In the genomic region with DNA sequence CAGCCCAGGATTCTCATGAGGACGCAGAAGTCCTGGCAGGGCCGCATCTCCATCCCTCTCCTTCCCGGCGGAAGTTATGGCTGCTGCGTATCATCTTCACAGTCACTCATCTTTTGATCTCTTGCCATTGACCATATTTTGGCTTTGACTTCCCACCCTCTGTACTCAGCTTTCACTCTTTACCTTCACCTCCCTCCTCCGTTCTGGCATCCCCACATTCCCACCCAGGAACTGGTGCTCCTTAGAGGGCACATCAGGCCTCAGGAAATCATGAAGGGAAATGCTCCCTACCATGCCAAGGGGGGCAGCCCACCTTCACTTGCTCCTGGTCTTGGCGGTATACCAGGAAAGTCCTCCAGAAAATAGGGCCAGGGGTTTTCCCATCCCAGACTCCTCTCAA, we compare ENCODE assay signal across 21 cellular contexts. TPM values are rescaled to one million over a fixed set of nuclear protein-coding genes. Genes with fewer than 3 reads are reported as not detected.
DNase-seq lines count a peak whose midpoint lies in the region; ATAC-seq and TF ChIP-seq lines count a peak whose summit lies in the region.
"Had no signal": no experiment of that assay in that cellular context is flagged by ENCODE, and none has a peak within 500 bp of the region (broad histone marks: within the 10 kb centered on the region; RNA-seq: fewer than 3 reads in every experiment).

No MANE protein-coding gene starts in this region.

- no peak for DNase-seq in CD4-positive, alpha-beta memory T cell
- no peak for DNase-seq in Peyer's patch
- DNase-seq in chondrocyte (ENCODE audit: low spot score) = peak; percentile 46
- DNase-seq in endothelial cell (ENCODE audit: low spot score) = no peak
- DNase-seq in right cardiac atrium = no peak
- DNase-seq in dorsolateral prefrontal cortex = no peak
- no peak for DNase-seq in kidney tubule cell (ENCODE audit: low spot score)
- DNase-seq: ACHN; BE2C; Calu3; CD8-positive, alpha-beta T cell; DMS 273 treated with DMSO at 0.1 percent for 48 hours; DND-41; EL; GOT3; H7 had no signal

- TF ChIP-seq POLR2A in Peyer's patch (IDR thresholded peaks at IDR 0.05) = no peak

- no peak overlapping the region for H3K4me3 ChIP-seq in CD4-positive, alpha-beta memory T cell (ENCODE audit: low read length in 2 of 2)
- H3K4me3 ChIP-seq in Peyer's patch (no peak overlapping the region), right cardiac atrium (ENCODE audit: low read length) (no peak overlapping the region), dorsolateral prefrontal cortex (no peak overlapping the region)
- H3K4me3 ChIP-seq: GM12878 had no signal

- ATAC-seq in right cardiac atrium = no peak
- ATAC-seq: CD8-positive, alpha-beta T cell; GM12878; HCT116; HepG2 had no signal

- intact Hi-C loops in CD4-positive, alpha-beta memory T cell (cut with micrococcal nuclease) = no loop called here
- intact Hi-C loops in right cardiac atrium (cut with DNase I) (loop anchor here in 3 of 4 donors (10.0 kb wide), 1 partner anchor 179 kb away; no protein-coding TSS in a partner anchor), dorsolateral prefrontal cortex (cut with DNase I) (loop anchor here in 1 of 2 donors (10.0 kb wide), 2 partner anchors 89 to 179 kb away; no protein-coding TSS in a partner anchor)

- no peaks in the 10 kb centered on the region for H3K9me3 ChIP-seq in CD4-positive, alpha-beta memory T cell (ENCODE audit: control insufficient read depth in 1 of 2, low read length in 2 of 2)
- H3K9me3 ChIP-seq in Peyer's patch (no peaks in the 10 kb centered on the region), right cardiac atrium (ENCODE audit: control insufficient read depth, low read length) (no peaks in the 10 kb centered on the region)
- H3K9me3 ChIP-seq: BE2C had no signal

- TF ChIP-seq CTCF in Peyer's patch (IDR thresholded peaks at IDR 0.05) = no peak
- no peak for TF ChIP-seq CTCF in chondrocyte (IDR thresholded peaks at IDR 0.05)
- TF ChIP-seq CTCF in endothelial cell (IDR thresholded peaks at IDR 0.05; ENCODE audit: unreplicated experiment) = no peak
- TF ChIP-seq CTCF in dorsolateral prefrontal cortex (IDR thresholded peaks at IDR 0.05 in 54 of 56, conservative IDR thresholded peaks at IDR 0.05 in 2 of 56; ENCODE audit: low read depth in 1 of 56, partially characterized antibody in 56 of 56) = no peak

- peak overlapping the region in 4 of 7 donors; percentile 0 to 57 (median 46) for H3K27ac Mint-ChIP-seq in CD4-positive, alpha-beta memory T cell
- H3K27ac Mint-ChIP-seq in chondrocyte (ENCODE audit: unreplicated experiment) (no peak overlapping the region), endothelial cell (ENCODE audit: unreplicated experiment) (no peak overlapping the region)
- H3K27ac Mint-ChIP-seq: CD8-positive, alpha-beta T cell had no signal

- no peaks in the 10 kb centered on the region for H3K36me3 ChIP-seq in CD4-positive, alpha-beta memory T cell (ENCODE audit: insufficient read depth, low read length)
- no peaks in the 10 kb centered on the region for H3K36me3 ChIP-seq in Peyer's patch

- H3K4me1 Mint-ChIP-seq in CD4-positive, alpha-beta memory T cell = peaks cover 0 to 4% (median 0%) of the 10 kb centered on the region in 4 donors
- H3K4me1 Mint-ChIP-seq in chondrocyte (ENCODE audit: low read depth) (peaks cover 7% of the 10 kb centered on the region), endothelial cell (ENCODE audit: unreplicated experiment) (no peaks in the 10 kb centered on the region)

- no peaks in the 10 kb centered on the region for H3K4me1 ChIP-seq in CD4-positive, alpha-beta memory T cell (ENCODE audit: insufficient read depth, low read length)
- H3K4me1 ChIP-seq in Peyer's patch = peaks cover 0 to 23% (median 0%) of the 10 kb centered on the region in 4 donors
- no peaks in the 10 kb centered on the region for H3K4me1 ChIP-seq in right cardiac atrium (ENCODE audit: control insufficient read depth, insufficient read depth, low read length)
- H3K4me1 ChIP-seq: BE2C had no signal

- H3K27ac ChIP-seq in CD4-positive, alpha-beta memory T cell (ENCODE audit: low read depth, low read length) = no peak overlapping the region
- H3K27ac ChIP-seq in Peyer's patch (peak overlapping the region in 3 of 4 donors; percentile 16 to 85 (median 76)), right cardiac atrium (ENCODE audit: low read length) (no peak overlapping the region), dorsolateral prefrontal cortex (no peak overlapping the region)
- H3K27ac ChIP-seq: C4-2B had no signal

- WGBS in right cardiac atrium = 91% methylated on average over 7 of the region's 7 CpGs

- CTCF ChIA-PET in CD4-positive, alpha-beta memory T cell (lab: Charles Lee; ENCODE audit: partially characterized antibody) = no interaction called here

- no peaks in the 10 kb centered on the region for H3K27me3 Mint-ChIP-seq in CD4-positive, alpha-beta memory T cell
- no peaks in the 10 kb centered on the region for H3K27me3 Mint-ChIP-seq in chondrocyte (ENCODE audit: low read depth)
- peaks cover 6% of the 10 kb centered on the region for H3K27me3 Mint-ChIP-seq in endothelial cell (ENCODE audit: unreplicated experiment)

- H3K9me3 Mint-ChIP-seq in CD4-positive, alpha-beta memory T cell = no peaks in the 10 kb centered on the region
- H3K9me3 Mint-ChIP-seq in chondrocyte (ENCODE audit: low read depth) (no peaks in the 10 kb centered on the region), endothelial cell (ENCODE audit: unreplicated experiment) (no peaks in the 10 kb centered on the region)
- H3K9me3 Mint-ChIP-seq: CD8-positive, alpha-beta T cell had no signal

- no peak overlapping the region for H3K4me3 Mint-ChIP-seq in CD4-positive, alpha-beta memory T cell
- no peak overlapping the region for H3K4me3 Mint-ChIP-seq in chondrocyte (ENCODE audit: unreplicated experiment)
- no peak overlapping the region for H3K4me3 Mint-ChIP-seq in endothelial cell (ENCODE audit: unreplicated experiment)
- H3K4me3 Mint-ChIP-seq: CD8-positive, alpha-beta T cell had no signal

- no peaks in the 10 kb centered on the region for H3K27me3 ChIP-seq in CD4-positive, alpha-beta memory T cell (ENCODE audit: insufficient read depth, low read length)
- H3K27me3 ChIP-seq in Peyer's patch (no peaks in the 10 kb centered on the region), right cardiac atrium (ENCODE audit: control insufficient read depth, insufficient read depth) (no peaks in the 10 kb centered on the region), dorsolateral prefrontal cortex (no peaks in the 10 kb centered on the region)
- H3K27me3 ChIP-seq: BE2C had no signal

- POLR2A ChIA-PET in CD4-positive, alpha-beta memory T cell (lab: Charles Lee; ENCODE audit: partially characterized antibody) = no interaction called here

- peaks cover 10 to 12% of the 10 kb centered on the region in 2 donors for H3K36me3 Mint-ChIP-seq in CD4-positive, alpha-beta memory T cell
- H3K36me3 Mint-ChIP-seq in chondrocyte (ENCODE audit: low read depth) (peaks cover 2% of the 10 kb centered on the region), endothelial cell (ENCODE audit: low read depth, unreplicated experiment) (peaks cover 8% of the 10 kb centered on the region)

RNA-seq across cellular contexts. Expression of a gene that starts 1.3 kb away (rescaled TPM):
- total RNA-seq in CD4-positive, alpha-beta memory T cell = not detected
- not detected for polyA plus RNA-seq in CD4-positive, alpha-beta memory T cell
- 1 to 10 TPM in 1 of 4 donors, not detected in 3; 2.3 TPM for total RNA-seq in Peyer's patch
- total RNA-seq in chondrocyte = not detected in 3 replicates
- total RNA-seq in endothelial cell (ENCODE audit: unreplicated experiment) = not detected
- not detected for total RNA-seq in right cardiac atrium
- not detected for polyA plus RNA-seq in right cardiac atrium
- not detected for total RNA-seq in dorsolateral prefrontal cortex
- total RNA-seq: Calu3; CD8-positive, alpha-beta T cell; G401; GM12878; H7; HepG2 had no signal

RNA-seq across cellular contexts. Expression of a gene that starts 20.7 kb away (rescaled TPM):
- total RNA-seq in CD4-positive, alpha-beta memory T cell = not detected
- 1 to 10 TPM in 1 of 2 donors, under 1 TPM in 1; 0.29 to 2.0 TPM for polyA plus RNA-seq in CD4-positive, alpha-beta memory T cell
- not detected for total RNA-seq in Peyer's patch
- 0.25 to 0.92 TPM in 2 of 3 replicates, not detected in the other for total RNA-seq in chondrocyte
- 0.13 TPM for total RNA-seq in endothelial cell (ENCODE audit: unreplicated experiment)
- total RNA-seq in right cardiac atrium = 1 to 10 TPM; 1.5 to 3.0 (median 1.8) TPM
- polyA plus RNA-seq in right cardiac atrium = 2.0 TPM
- total RNA-seq in dorsolateral prefrontal cortex = 10 to 100 TPM in 99 of 120 experiments, 1 to 10 TPM in 21; 4.7 to 38.0 (median 14.5) TPM
- total RNA-seq: Calu3; CD8-positive, alpha-beta T cell; G401; GM12878; H7; HepG2 had no signal
- polyA plus RNA-seq: HepG2 had no signal

RNA-seq across cellular contexts. Expression of a gene that starts 21.4 kb away (rescaled TPM):
- under 1 TPM; 0.30 to 0.44 TPM for total RNA-seq in CD4-positive, alpha-beta memory T cell
- under 1 TPM in 1 of 2 donors, not detected in 1; 0.30 TPM for polyA plus RNA-seq in CD4-positive, alpha-beta memory T cell
- total RNA-seq in Peyer's patch = 10 to 100 TPM in 2 of 4 donors, 1 to 10 TPM in 2; 6.4 to 31.4 (median 11.2) TPM
- 13.1 to 17.6 TPM (median 15.2 TPM) in 3 replicates for total RNA-seq in chondrocyte
- 24.3 TPM for total RNA-seq in endothelial cell (ENCODE audit: unreplicated experiment)
- total RNA-seq in right cardiac atrium = 1 to 10 TPM in 2 of 4 donors, under 1 TPM in 2; 0.33 to 1.7 (median 0.93) TPM
- polyA plus RNA-seq in right cardiac atrium = 0.20 TPM
- total RNA-seq in dorsolateral prefrontal cortex = 1 to 10 TPM in 47 of 120 experiments, under 1 TPM in 71, not detected in 2; 0.18 to 3.6 (median 0.89) TPM

RNA-seq across cellular contexts. Expression of a gene that starts 21.5 kb away (rescaled TPM):
- total RNA-seq in CD4-positive, alpha-beta memory T cell = 10 to 100 TPM; 31.2 to 35.7 TPM
- polyA plus RNA-seq in CD4-positive, alpha-beta memory T cell = 100 to 1,000 TPM in 1 of 2 donors, 10 to 100 TPM in 1; 58.5 to 107 TPM
- 10 to 100 TPM in 3 of 4 donors, 1 to 10 TPM in 1; 5.8 to 23.0 (median 17.8) TPM for total RNA-seq in Peyer's patch
- total RNA-seq in chondrocyte = 18.8 to 23.4 TPM (median 23.4 TPM) in 3 replicates
- total RNA-seq in endothelial cell (ENCODE audit: unreplicated experiment) = 27.7 TPM
- total RNA-seq in right cardiac atrium = 10 to 100 TPM in 1 of 4 donors, 1 to 10 TPM in 3; 8.3 to 11.0 (median 8.7) TPM
- polyA plus RNA-seq in right cardiac atrium = 13.6 TPM
- 10 to 100 TPM in 114 of 120 experiments, 1 to 10 TPM in 6; 7.0 to 28.4 (median 14.3) TPM for total RNA-seq in dorsolateral prefrontal cortex

RNA-seq across cellular contexts. Expression of a gene that starts 35.1 kb away (rescaled TPM):
- total RNA-seq in CD4-positive, alpha-beta memory T cell = 1 to 10 TPM; 6.7 to 9.1 TPM
- 10 to 100 TPM in 1 of 2 donors, 1 to 10 TPM in 1; 8.4 to 10.0 TPM for polyA plus RNA-seq in CD4-positive, alpha-beta memory T cell
- total RNA-seq in Peyer's patch (10 to 100 TPM in 3 of 4 donors, 1 to 10 TPM in 1; 7.2 to 63.5 (median 12.6) TPM), chondrocyte (27.1 to 30.7 TPM (median 30.6 TPM) in 3 replicates), endothelial cell (ENCODE audit: unreplicated experiment) (49.4 TPM), right cardiac atrium (10 to 100 TPM; 14.1 to 17.1 (median 15.9) TPM), dorsolateral prefrontal cortex (10 to 100 TPM in 111 of 120 experiments, 1 to 10 TPM in 9; 7.2 to 29.2 (median 15.9) TPM)
- polyA plus RNA-seq in right cardiac atrium = 10.5 TPM

Comparison
In these comparisons a context has a peak if more than half of its experiments do, and no peak if none do; other contexts are left out.
1. H3K27ac ChIP-seq: peak in Peyer's patch (3 of 4); none in CD4-positive, alpha-beta memory T cell (single experiment), right cardiac atrium (single experiment) and dorsolateral prefrontal cortex (0 of 59).
2. H3K27ac Mint-ChIP-seq: peak in CD4-positive, alpha-beta memory T cell (4 of 7); none in chondrocyte (single experiment) and endothelial cell (single experiment).